Comparison of ENCODE assay signal across 21 cellular contexts in genomic region chr3:40713306-40713705, GRCh38.
DNase-seq lines count a peak whose midpoint lies in the region; ATAC-seq and TF ChIP-seq lines count a peak whose summit lies in the region.
"Had no signal": no experiment of that assay in that cellular context is flagged by ENCODE, and none has a peak within 500 bp of the region (broad histone marks: within the 10 kb centered on the region; RNA-seq: fewer than 3 reads in every experiment).

No MANE protein-coding gene starts in this region.

- BruUV-seq in mammary epithelial cell (replicated peaks; lab: Mats Ljungman, UMichigan) = no TSS peak

- no peak overlapping the region for H3K4me2 ChIP-seq in mammary epithelial cell (ENCODE audit: insufficient read depth, low read depth, low read length)
- H3K4me2 ChIP-seq: hepatocyte had no signal

- no peaks in the 10 kb centered on the region for H3K36me3 Mint-ChIP-seq in dendritic cell treated with granulocyte-macrophage colony-stimulating factor and Interleukin-4, amounts not matched to agents 40 ng/mL and 50 ng/mL, for 4 days (ENCODE audit: low read depth)
- no peaks in the 10 kb centered on the region for H3K36me3 Mint-ChIP-seq in memory B cell
- H3K36me3 Mint-ChIP-seq: activated naive CD8-positive, alpha-beta T cell treated with anti-CD3 and anti-CD28 coated beads for 36 hours had no signal

- dilution Hi-C loops in mammary epithelial cell (cut with HindIII; ENCODE audit: low sequenced_read_pairs) = no loop called here

- DNase-seq in breast epithelium (ENCODE audit: low spot score in 2 of 2) (peak in 1 of 2 donors; percentile 50), mammary epithelial cell (no peak), memory B cell (ENCODE audit: low spot score in 2 of 2) (no peak), upper lobe of right lung (no peak), AML-193 (lab: John Stamatoyannopoulos, UW) (no peak), colonic mucosa (no peak), RWPE1 (ENCODE audit: low spot score) (no peak)
- DNase-seq: activated CD4-positive, alpha-beta T cell treated with anti-CD3 and anti-CD28 coated beads for 48 hours; activated naive CD8-positive, alpha-beta T cell treated with anti-CD3 and anti-CD28 coated beads for 36 hours; Calu3; dermis blood vessel endothelial cell; H7; mesenchymal stem cell; NCI-H1092 treated with DMSO at 0.1 percent for 48 hours; NCI-H510A treated with DMSO at 0.1 percent for 48 hours; stimulated activated CD4-positive, alpha-beta T cell treated with anti-CD3 and anti-CD28 coated beads, Interleukin-4, amount 100 ng/mL, for 1 hour; stomach had no signal

- H3K9ac ChIP-seq in mammary epithelial cell (ENCODE audit: insufficient read depth, low read length) (no peak overlapping the region), colonic mucosa (ENCODE audit: low read depth in 2 of 2, low read length in 2 of 2) (no peak overlapping the region)

- CTCF ChIA-PET in mammary epithelial cell (lab: Charles Lee; ENCODE audit: low non-redundant PET) = no interaction called here
- CTCF ChIA-PET in RWPE1 (lab: Yijun Ruan, JAX) = no interaction called here

- no peak for TF ChIP-seq POLR2A in breast epithelium (IDR thresholded peaks at IDR 0.05)

- H4K20me1 ChIP-seq in mammary epithelial cell (ENCODE audit: insufficient read depth, low read length) = no peaks in the 10 kb centered on the region

- H3K4me1 ChIP-seq in breast epithelium (no peaks in the 10 kb centered on the region), mammary epithelial cell (ENCODE audit: insufficient read depth, low read length) (peaks cover 10% of the 10 kb centered on the region), upper lobe of right lung (peaks cover 2% of the 10 kb centered on the region), colonic mucosa (no peaks in the 10 kb centered on the region)

- peak overlapping the region; percentile 23 for H3K27ac Mint-ChIP-seq in dendritic cell treated with granulocyte-macrophage colony-stimulating factor and Interleukin-4, amounts not matched to agents 40 ng/mL and 50 ng/mL, for 4 days
- H3K27ac Mint-ChIP-seq in memory B cell = peak overlapping the region; percentile 90
- H3K27ac Mint-ChIP-seq: activated naive CD8-positive, alpha-beta T cell treated with anti-CD3 and anti-CD28 coated beads for 36 hours; type B pancreatic cell had no signal

- ATAC-seq in memory B cell (ENCODE audit: low read depth) (no peak), upper lobe of right lung (peak; percentile 75)

- H3K4me1 Mint-ChIP-seq in dendritic cell treated with granulocyte-macrophage colony-stimulating factor and Interleukin-4, amounts not matched to agents 40 ng/mL and 50 ng/mL, for 4 days (ENCODE audit: low read depth) = peaks cover 34% of the 10 kb centered on the region
- H3K4me1 Mint-ChIP-seq in memory B cell = peaks cover 32% of the 10 kb centered on the region
- H3K4me1 Mint-ChIP-seq: activated naive CD8-positive, alpha-beta T cell treated with anti-CD3 and anti-CD28 coated beads for 36 hours had no signal

- in situ Hi-C loops in mammary epithelial cell (cut with MboI; ENCODE audit: low sequenced_read_pairs in 2 of 2) = no loop called here

- no peaks in the 10 kb centered on the region for H3K9me3 Mint-ChIP-seq in dendritic cell treated with granulocyte-macrophage colony-stimulating factor and Interleukin-4, amounts not matched to agents 40 ng/mL and 50 ng/mL, for 4 days
- no peaks in the 10 kb centered on the region for H3K9me3 Mint-ChIP-seq in memory B cell
- H3K9me3 Mint-ChIP-seq: activated naive CD8-positive, alpha-beta T cell treated with anti-CD3 and anti-CD28 coated beads for 36 hours; type B pancreatic cell had no signal

- H3K27me3 Mint-ChIP-seq in dendritic cell treated with granulocyte-macrophage colony-stimulating factor and Interleukin-4, amounts not matched to agents 40 ng/mL and 50 ng/mL, for 4 days = peaks cover 7% of the 10 kb centered on the region
- no peaks in the 10 kb centered on the region for H3K27me3 Mint-ChIP-seq in memory B cell

- no peaks in the 10 kb centered on the region for H3K27me3 ChIP-seq in breast epithelium
- peaks cover 1% of the 10 kb centered on the region for H3K27me3 ChIP-seq in mammary epithelial cell (ENCODE audit: insufficient read depth, low read length)
- H3K27me3 ChIP-seq in upper lobe of right lung = no peaks in the 10 kb centered on the region
- H3K27me3 ChIP-seq in colonic mucosa = no peaks in the 10 kb centered on the region
- H3K27me3 ChIP-seq: hepatocyte, stomach had no signal

- H2AFZ ChIP-seq in mammary epithelial cell (ENCODE audit: low read depth, low read length) = no peak overlapping the region
- H2AFZ ChIP-seq: hepatocyte had no signal

- H3K9me3 ChIP-seq in breast epithelium = no peaks in the 10 kb centered on the region
- no peaks in the 10 kb centered on the region for H3K9me3 ChIP-seq in mammary epithelial cell (replicated peaks; ENCODE audit: insufficient read depth, low read length)
- H3K9me3 ChIP-seq in upper lobe of right lung = no peaks in the 10 kb centered on the region
- H3K9me3 ChIP-seq in colonic mucosa = no peaks in the 10 kb centered on the region
- H3K9me3 ChIP-seq: stomach had no signal

- TF ChIP-seq CTCF in breast epithelium (IDR thresholded peaks at IDR 0.05) (no peak), mammary epithelial cell (conservative IDR thresholded peaks at IDR 0.05 in 1 of 2, IDR thresholded peaks at IDR 0.05 in 1 of 2; ENCODE audit: extremely low read depth in 1 of 2, insufficient read depth in 1 of 2, low read depth in 1 of 2, low read length in 2 of 2) (no peak), upper lobe of right lung (IDR thresholded peaks at IDR 0.05) (no peak), colonic mucosa (IDR thresholded peaks at IDR 0.05) (no peak), RWPE1 (conservative IDR thresholded peaks at IDR 0.05; ENCODE audit: low read depth) (no peak)

- H3K36me3 ChIP-seq in breast epithelium (no peaks in the 10 kb centered on the region), mammary epithelial cell (ENCODE audit: insufficient read depth, low read length) (no peaks in the 10 kb centered on the region), upper lobe of right lung (no peaks in the 10 kb centered on the region), colonic mucosa (no peaks in the 10 kb centered on the region)
- H3K36me3 ChIP-seq: stomach had no signal

- intact Hi-C loops in breast epithelium (cut with DNase I; ENCODE audit: low total_unique reads) = no loop called here
- intact Hi-C loops in mammary epithelial cell (cut with micrococcal nuclease) = no loop called here
- intact Hi-C loops in dendritic cell treated with granulocyte-macrophage colony-stimulating factor and Interleukin-4, amounts not matched to agents 40 ng/mL and 50 ng/mL, for 4 days (cut with micrococcal nuclease) = no loop called here
- intact Hi-C loops in upper lobe of right lung (cut with DNase I) = no loop called here
- intact Hi-C loops in colonic mucosa (cut with DNase I) = loop anchor here (10.0 kb wide), 1 partner anchor 129 kb away; no protein-coding TSS in a partner anchor

- H3K79me2 ChIP-seq in mammary epithelial cell (ENCODE audit: insufficient read depth, low read length) = no peaks in the 10 kb centered on the region
- H3K79me2 ChIP-seq: hepatocyte had no signal

- POLR2A ChIA-PET in RWPE1 (lab: Yijun Ruan, JAX; ENCODE audit: low non-redundant PET) = no interaction called here

- no peak overlapping the region for H3K4me3 Mint-ChIP-seq in dendritic cell treated with granulocyte-macrophage colony-stimulating factor and Interleukin-4, amounts not matched to agents 40 ng/mL and 50 ng/mL, for 4 days
- H3K4me3 Mint-ChIP-seq in memory B cell = peak overlapping the region; percentile 66
- H3K4me3 Mint-ChIP-seq: activated naive CD8-positive, alpha-beta T cell treated with anti-CD3 and anti-CD28 coated beads for 36 hours; type B pancreatic cell had no signal

- H3K27ac ChIP-seq in breast epithelium (peak overlapping the region; percentile 53 to 62), mammary epithelial cell (ENCODE audit: insufficient read depth, low read depth, low read length) (no peak overlapping the region), upper lobe of right lung (no peak overlapping the region), colonic mucosa (no peak overlapping the region), RWPE1 (no peak overlapping the region)
- H3K27ac ChIP-seq: 22Rv1, hepatocyte, stomach had no signal

- H3K4me3 ChIP-seq in breast epithelium (no peak overlapping the region), mammary epithelial cell (replicated peaks in 1 of 3; ENCODE audit: insufficient read depth in 1 of 3, low read depth in 2 of 3, low read length in 3 of 3) (no peak overlapping the region), upper lobe of right lung (no peak overlapping the region), colonic mucosa (no peak overlapping the region)
- H3K4me3 ChIP-seq: hepatocyte, stomach had no signal

Comparison
In these comparisons a context has a peak if more than half of its experiments do, and no peak if none do; other contexts are left out.
1. H3K27ac ChIP-seq: peak in breast epithelium (2 of 2); none in mammary epithelial cell (single experiment), upper lobe of right lung (single experiment), colonic mucosa (single experiment) and RWPE1 (single experiment).